9 cellular contexts compared by ENCODE assay signal in genomic region chr15:52566889-52567288, GRCh38. TPM values are rescaled to one million over a fixed set of nuclear protein-coding genes. Genes with fewer than 3 reads are reported as not detected.
DNase-seq lines count a peak whose midpoint lies in the region; ATAC-seq, FAIRE-seq and TF ChIP-seq lines count a peak whose summit lies in the region.
"Had no signal": no experiment of that assay in that cellular context is flagged by ENCODE, and none has a peak within 500 bp of the region (broad histone marks: within the 10 kb centered on the region; RNA-seq: fewer than 3 reads in every experiment).

No MANE protein-coding gene starts in this region.

- peak overlapping the region; percentile 87 to 97 for H3K4me3 Mint-ChIP-seq in activated T-cell treated with anti-CD3 and anti-CD28 coated beads, Interleukin-2, amount 50 U/mL, for 72 hours
- peak overlapping the region; percentile 92 for H3K4me3 Mint-ChIP-seq in activated T-helper 1 cell treated with anti-CD3 and anti-CD28 coated beads, Interleukin-12 subunit alpha, Interleukin-12 subunit beta, Interleukin-2, Interleukin-4 antibody, amounts not matched to agents 30 ng/mL and 10 ng/mL and 1 ng/mL, durations not matched to agents 14 hours and 24 hours and 36 hours

- peaks cover 12% of the 10 kb centered on the region for H4K20me1 ChIP-seq in keratinocyte (ENCODE audit: control insufficient read depth, extremely low read depth, insufficient read depth, low read length)

- H3K4me3 ChIP-seq in keratinocyte (ENCODE audit: control insufficient read depth in 2 of 3, extremely low read depth in 1 of 3, insufficient read depth in 2 of 3, low read depth in 1 of 3, low read length in 3 of 3) (peak overlapping the region; percentile 78 to 94 (median 89)), subcutaneous abdominal adipose tissue (ENCODE audit: low read depth in 1 of 5, low read length in 5 of 5) (peak overlapping the region in 3 of 5 donors; percentile 75 to 88 (median 86))

- no peaks in the 10 kb centered on the region for H3K9me3 ChIP-seq in keratinocyte (ENCODE audit: control insufficient read depth, low read depth, low read length)
- H3K9me3 ChIP-seq in subcutaneous abdominal adipose tissue (ENCODE audit: control insufficient read depth in 5 of 5, low read length in 5 of 5), result no peaks in the 10 kb centered on the region

- H3K27ac ChIP-seq in keratinocyte (ENCODE audit: control insufficient read depth, insufficient read depth, low read length) (peak overlapping the region; percentile 97), subcutaneous abdominal adipose tissue (ENCODE audit: low read depth, low read length) (no peak overlapping the region), foreskin keratinocyte (no peak overlapping the region)

- H3K4me1 ChIP-seq in keratinocyte (ENCODE audit: control insufficient read depth, extremely low read depth, insufficient read depth, low read length) (peaks cover 8% of the 10 kb centered on the region), subcutaneous abdominal adipose tissue (ENCODE audit: control insufficient read depth in 5 of 5, insufficient read depth in 5 of 5, low read length in 5 of 5) (peaks cover 0 to 35% (median 25%) of the 10 kb centered on the region in 5 donors), foreskin keratinocyte (peaks cover 11% of the 10 kb centered on the region)

- no peak for TF ChIP-seq CTCF in keratinocyte (optimal IDR thresholded peaks at IDR 0.05 in 1 of 3, IDR thresholded peaks at IDR 0.05 in 1 of 3, conservative IDR thresholded peaks at IDR 0.05 in 1 of 3; ENCODE audit: extremely low read depth in 1 of 3, insufficient read depth in 2 of 3, low read length in 3 of 3)
- TF ChIP-seq CTCF in foreskin keratinocyte (conservative IDR thresholded peaks at IDR 0.05), result no peak

- dilution Hi-C loops in keratinocyte (cut with MboI; ENCODE audit: extremely low pct_ligation_motif_present, low sequenced_read_pairs), result no loop called here

- H3K36me3 ChIP-seq in keratinocyte (ENCODE audit: control insufficient read depth in 2 of 2, extremely low read depth in 1 of 2, insufficient read depth in 2 of 2, low read length in 2 of 2) (peaks cover 0 to 4% of the 10 kb centered on the region in 2 experiments), subcutaneous abdominal adipose tissue (ENCODE audit: control insufficient read depth in 5 of 5, insufficient read depth in 5 of 5, low read length in 5 of 5) (no peaks in the 10 kb centered on the region)

- H3K36me3 Mint-ChIP-seq in activated T-cell treated with anti-CD3 and anti-CD28 coated beads, Interleukin-2, amount 50 U/mL, for 72 hours (ENCODE audit: insufficient read depth in 2 of 2), result peaks cover 1 to 14% of the 10 kb centered on the region in 2 donors
- H3K36me3 Mint-ChIP-seq in activated T-helper 1 cell treated with anti-CD3 and anti-CD28 coated beads, Interleukin-12 subunit alpha, Interleukin-12 subunit beta, Interleukin-2, Interleukin-4 antibody, amounts not matched to agents 30 ng/mL and 10 ng/mL and 1 ng/mL, durations not matched to agents 14 hours and 24 hours and 36 hours (ENCODE audit: low read depth), result peaks cover 17% of the 10 kb centered on the region

- H3K4me1 Mint-ChIP-seq in activated T-cell treated with anti-CD3 and anti-CD28 coated beads, Interleukin-2, amount 50 U/mL, for 72 hours (ENCODE audit: low read depth), result peaks cover 45% of the 10 kb centered on the region
- H3K4me1 Mint-ChIP-seq in activated T-helper 1 cell treated with anti-CD3 and anti-CD28 coated beads, Interleukin-12 subunit alpha, Interleukin-12 subunit beta, Interleukin-2, Interleukin-4 antibody, amounts not matched to agents 30 ng/mL and 10 ng/mL and 1 ng/mL, durations not matched to agents 14 hours and 24 hours and 36 hours (ENCODE audit: low read depth), result peaks cover 55% of the 10 kb centered on the region

- ATAC-seq in activated T-cell treated with anti-CD3 and anti-CD28 coated beads, Interleukin-2, amount 50 U/mL, for 72 hours (replicated peaks in 1 of 2), result no peak
- ATAC-seq in foreskin keratinocyte (no peak), GM19324 (IDR thresholded peaks at IDR 0.05; ENCODE audit: low FRiP score, unreplicated experiment) (no peak)

- FAIRE-seq in keratinocyte (lab: Jason Lieb, UNC), result no peak

- no peak overlapping the region for H2AFZ ChIP-seq in keratinocyte (ENCODE audit: control insufficient read depth, low read length)

- no peaks in the 10 kb centered on the region for H3K27me3 ChIP-seq in keratinocyte (ENCODE audit: control insufficient read depth, extremely low read depth, insufficient read depth, low read length)
- no peaks in the 10 kb centered on the region for H3K27me3 ChIP-seq in subcutaneous abdominal adipose tissue (ENCODE audit: control insufficient read depth in 5 of 5, insufficient read depth in 4 of 5, low read length in 5 of 5)
- no peaks in the 10 kb centered on the region for H3K27me3 ChIP-seq in foreskin keratinocyte

- peak overlapping the region; percentile 97 for H3K4me2 ChIP-seq in keratinocyte (ENCODE audit: control insufficient read depth, extremely low read depth, insufficient read depth, low read depth, low read length)

- H3K9me1 ChIP-seq in keratinocyte (ENCODE audit: control insufficient read depth, extremely low read depth, insufficient read depth, low read length), result no peaks in the 10 kb centered on the region

- H3K9ac ChIP-seq in keratinocyte (ENCODE audit: control insufficient read depth, extremely low read depth, insufficient read depth, low read length) (peak overlapping the region; percentile 98), subcutaneous abdominal adipose tissue (ENCODE audit: low read length in 5 of 5) (peak overlapping the region in 4 of 5 donors; percentile 21 to 57 (median 46))

- H3K9me3 Mint-ChIP-seq in activated T-cell treated with anti-CD3 and anti-CD28 coated beads, Interleukin-2, amount 50 U/mL, for 72 hours, result no peaks in the 10 kb centered on the region
- H3K9me3 Mint-ChIP-seq in activated T-helper 1 cell treated with anti-CD3 and anti-CD28 coated beads, Interleukin-12 subunit alpha, Interleukin-12 subunit beta, Interleukin-2, Interleukin-4 antibody, amounts not matched to agents 30 ng/mL and 10 ng/mL and 1 ng/mL, durations not matched to agents 14 hours and 24 hours and 36 hours, result no peaks in the 10 kb centered on the region

- intact Hi-C loops in activated T-helper 1 cell treated with anti-CD3 and anti-CD28 coated beads, Interleukin-12 subunit alpha, Interleukin-12 subunit beta, Interleukin-2, Interleukin-4 antibody, amounts not matched to agents 30 ng/mL and 10 ng/mL and 1 ng/mL, durations not matched to agents 14 hours and 24 hours and 36 hours (cut with micrococcal nuclease), result loop anchor here (5.0 kb wide), 1 partner anchor 90 kb away; no protein-coding TSS in a partner anchor

- H3K27me3 Mint-ChIP-seq in activated T-cell treated with anti-CD3 and anti-CD28 coated beads, Interleukin-2, amount 50 U/mL, for 72 hours (ENCODE audit: low read depth), result no peaks in the 10 kb centered on the region
- no peaks in the 10 kb centered on the region for H3K27me3 Mint-ChIP-seq in activated T-helper 1 cell treated with anti-CD3 and anti-CD28 coated beads, Interleukin-12 subunit alpha, Interleukin-12 subunit beta, Interleukin-2, Interleukin-4 antibody, amounts not matched to agents 30 ng/mL and 10 ng/mL and 1 ng/mL, durations not matched to agents 14 hours and 24 hours and 36 hours (ENCODE audit: insufficient read depth)

- no peak for DNase-seq in activated T-cell treated with anti-CD3 and anti-CD28 coated beads, Interleukin-2, amount 50 U/mL, for 72 hours
- no peak for DNase-seq in activated T-cell treated with anti-CD3 and anti-CD28 coated beads, Interleukin-2, amount 50 U/mL, for 1 hour
- DNase-seq in activated T-helper 1 cell treated with anti-CD3 and anti-CD28 coated beads, Interleukin-12 subunit alpha, Interleukin-12 subunit beta, Interleukin-2, Interleukin-4 antibody, amounts not matched to agents 30 ng/mL and 10 ng/mL and 1 ng/mL, durations not matched to agents 14 hours and 24 hours and 36 hours (ENCODE audit: low spot score), result no peak
- DNase-seq in keratinocyte (ENCODE audit: low read depth, low spot score) (no peak), foreskin keratinocyte (no peak), SIG-M5 (lab: John Stamatoyannopoulos, UW) (no peak)
- DNase-seq: NCI-H748 treated with DMSO at 0.1 percent for 48 hours had no signal

- peaks cover 68% of the 10 kb centered on the region for H3K79me2 ChIP-seq in keratinocyte (ENCODE audit: control insufficient read depth, insufficient read depth, low read length)

- peak overlapping the region; percentile 99 for H3K27ac Mint-ChIP-seq in activated T-cell treated with anti-CD3 and anti-CD28 coated beads, Interleukin-2, amount 50 U/mL, for 72 hours
- peak overlapping the region; percentile 34 for H3K27ac Mint-ChIP-seq in activated T-helper 1 cell treated with anti-CD3 and anti-CD28 coated beads, Interleukin-12 subunit alpha, Interleukin-12 subunit beta, Interleukin-2, Interleukin-4 antibody, amounts not matched to agents 30 ng/mL and 10 ng/mL and 1 ng/mL, durations not matched to agents 14 hours and 24 hours and 36 hours

RNA-seq across cellular contexts. Expression of gene ARPP19, which starts 1.9 kb away (rescaled TPM):
- total RNA-seq in activated T-cell treated with anti-CD3 and anti-CD28 coated beads, Interleukin-2, amount 50 U/mL, for 72 hours, result 100 to 1,000 TPM; 128 to 143 TPM
- 195 and 216 TPM in 2 replicates for total RNA-seq in activated T-helper 1 cell treated with anti-CD3 and anti-CD28 coated beads, Interleukin-12 subunit alpha, Interleukin-12 subunit beta, Interleukin-2, Interleukin-4 antibody, amounts not matched to agents 30 ng/mL and 10 ng/mL and 1 ng/mL, durations not matched to agents 14 hours and 24 hours and 36 hours
- polyA plus RNA-seq in keratinocyte (85.5 to 128 TPM (median 88.0 TPM) in 3 replicates), foreskin keratinocyte (37.2 and 43.6 TPM in 2 replicates)
- 75.8 TPM for polyA plus RNA-seq in keratinocyte (2011; ENCODE audit: low read depth)
- polyA plus RNA-seq in keratinocyte (2011; cell fraction: cytosol; rRNA removed), result 60.6 and 107 TPM in 2 replicates
- polyA plus RNA-seq in keratinocyte (2011; cell fraction: nucleus; rRNA removed), result 38.6 and 53.1 TPM in 2 replicates
- polyA plus RNA-seq in keratinocyte (2012; ENCODE audit: low replicate concordance), result 59.8 and 73.1 TPM in 2 replicates
- polyA minus RNA-seq in keratinocyte, result 28.1 to 137 TPM (median 70.1 TPM) in 3 replicates
- 79.6 TPM for polyA minus RNA-seq in keratinocyte (2011; cell fraction: cytosol; rRNA and poly(A)+ RNA removed)
- 29.1 and 55.6 TPM in 2 replicates for polyA minus RNA-seq in keratinocyte (2011; cell fraction: nucleus; rRNA and poly(A)+ RNA removed)
- 117 and 120 TPM in 2 replicates for total RNA-seq in foreskin keratinocyte

RNA-seq across cellular contexts. Expression of gene MYO5A, which starts 38.2 kb away (rescaled TPM):
- 10 to 100 TPM; 29.6 to 37.2 TPM for total RNA-seq in activated T-cell treated with anti-CD3 and anti-CD28 coated beads, Interleukin-2, amount 50 U/mL, for 72 hours
- total RNA-seq in activated T-helper 1 cell treated with anti-CD3 and anti-CD28 coated beads, Interleukin-12 subunit alpha, Interleukin-12 subunit beta, Interleukin-2, Interleukin-4 antibody, amounts not matched to agents 30 ng/mL and 10 ng/mL and 1 ng/mL, durations not matched to agents 14 hours and 24 hours and 36 hours, result 26.2 and 27.8 TPM in 2 replicates
- polyA plus RNA-seq in keratinocyte, result 51.9 to 56.9 TPM (median 53.8 TPM) in 3 replicates
- 40.2 TPM for polyA plus RNA-seq in keratinocyte (2011; ENCODE audit: low read depth)
- polyA plus RNA-seq in keratinocyte (2011; cell fraction: cytosol; rRNA removed), result 48.9 and 65.1 TPM in 2 replicates
- 60.1 and 67.9 TPM in 2 replicates for polyA plus RNA-seq in keratinocyte (2011; cell fraction: nucleus; rRNA removed)
- 13.1 and 37.9 TPM in 2 replicates for polyA plus RNA-seq in keratinocyte (2012; ENCODE audit: low replicate concordance)
- polyA minus RNA-seq in keratinocyte, result 80.6 to 158 TPM (median 119 TPM) in 3 replicates
- 75.2 TPM for polyA minus RNA-seq in keratinocyte (2011; cell fraction: cytosol; rRNA and poly(A)+ RNA removed)
- 61.6 and 130 TPM in 2 replicates for polyA minus RNA-seq in keratinocyte (2011; cell fraction: nucleus; rRNA and poly(A)+ RNA removed)
- 42.9 and 51.4 TPM in 2 replicates for total RNA-seq in foreskin keratinocyte
- polyA plus RNA-seq in foreskin keratinocyte, result 7.5 and 7.7 TPM in 2 replicates
